Comparison of ENCODE assay signal across 1 cellular context in the genomic region with DNA sequence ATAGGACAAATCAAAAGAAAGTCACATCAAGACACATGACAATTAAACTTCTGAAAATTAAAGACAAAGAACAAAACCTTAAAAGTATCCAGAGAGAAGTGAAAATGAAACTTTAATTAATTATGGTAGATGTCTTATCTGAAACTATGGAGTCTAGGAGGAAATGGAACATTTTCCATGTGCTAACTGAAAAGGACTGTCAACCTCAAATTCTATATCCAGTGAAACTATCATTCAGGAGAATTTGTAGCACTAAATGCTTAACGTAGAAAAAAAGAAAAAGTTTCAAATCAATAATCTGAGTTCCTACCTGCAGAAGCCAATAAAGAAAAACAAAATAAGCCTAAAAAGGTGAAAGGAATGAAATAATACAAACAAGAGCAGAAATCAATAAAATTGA.
TF ChIP-seq lines count a peak whose summit lies in the region.

No MANE protein-coding gene starts in this region.

TF ChIP-seq in K562, 482 proteins besides CTCF, POLR2A, EP300 and RAD21 (continued from another document and continues in another):
- TF ChIP-seq, protein P1, sequence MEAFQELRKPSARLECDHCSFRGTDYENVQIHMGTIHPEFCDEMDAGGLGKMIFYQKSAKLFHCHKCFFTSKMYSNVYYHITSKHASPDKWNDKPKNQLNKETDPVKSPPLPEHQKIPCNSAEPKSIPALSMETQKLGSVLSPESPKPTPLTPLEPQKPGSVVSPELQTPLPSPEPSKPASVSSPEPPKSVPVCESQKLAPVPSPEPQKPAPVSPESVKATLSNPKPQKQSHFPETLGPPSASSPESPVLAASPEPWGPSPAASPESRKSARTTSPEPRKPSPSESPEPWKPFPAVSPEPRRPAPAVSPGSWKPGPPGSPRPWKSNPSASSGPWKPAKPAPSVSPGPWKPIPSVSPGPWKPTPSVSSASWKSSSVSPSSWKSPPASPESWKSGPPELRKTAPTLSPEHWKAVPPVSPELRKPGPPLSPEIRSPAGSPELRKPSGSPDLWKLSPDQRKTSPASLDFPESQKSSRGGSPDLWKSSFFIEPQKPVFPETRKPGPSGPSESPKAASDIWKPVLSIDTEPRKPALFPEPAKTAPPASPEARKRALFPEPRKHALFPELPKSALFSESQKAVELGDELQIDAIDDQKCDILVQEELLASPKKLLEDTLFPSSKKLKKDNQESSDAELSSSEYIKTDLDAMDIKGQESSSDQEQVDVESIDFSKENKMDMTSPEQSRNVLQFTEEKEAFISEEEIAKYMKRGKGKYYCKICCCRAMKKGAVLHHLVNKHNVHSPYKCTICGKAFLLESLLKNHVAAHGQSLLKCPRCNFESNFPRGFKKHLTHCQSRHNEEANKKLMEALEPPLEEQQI (IDR thresholded peaks at IDR 0.05): peak; percentile 47; the same call in 1 of the 2 replicates
- TF ChIP-seq, protein P2, sequence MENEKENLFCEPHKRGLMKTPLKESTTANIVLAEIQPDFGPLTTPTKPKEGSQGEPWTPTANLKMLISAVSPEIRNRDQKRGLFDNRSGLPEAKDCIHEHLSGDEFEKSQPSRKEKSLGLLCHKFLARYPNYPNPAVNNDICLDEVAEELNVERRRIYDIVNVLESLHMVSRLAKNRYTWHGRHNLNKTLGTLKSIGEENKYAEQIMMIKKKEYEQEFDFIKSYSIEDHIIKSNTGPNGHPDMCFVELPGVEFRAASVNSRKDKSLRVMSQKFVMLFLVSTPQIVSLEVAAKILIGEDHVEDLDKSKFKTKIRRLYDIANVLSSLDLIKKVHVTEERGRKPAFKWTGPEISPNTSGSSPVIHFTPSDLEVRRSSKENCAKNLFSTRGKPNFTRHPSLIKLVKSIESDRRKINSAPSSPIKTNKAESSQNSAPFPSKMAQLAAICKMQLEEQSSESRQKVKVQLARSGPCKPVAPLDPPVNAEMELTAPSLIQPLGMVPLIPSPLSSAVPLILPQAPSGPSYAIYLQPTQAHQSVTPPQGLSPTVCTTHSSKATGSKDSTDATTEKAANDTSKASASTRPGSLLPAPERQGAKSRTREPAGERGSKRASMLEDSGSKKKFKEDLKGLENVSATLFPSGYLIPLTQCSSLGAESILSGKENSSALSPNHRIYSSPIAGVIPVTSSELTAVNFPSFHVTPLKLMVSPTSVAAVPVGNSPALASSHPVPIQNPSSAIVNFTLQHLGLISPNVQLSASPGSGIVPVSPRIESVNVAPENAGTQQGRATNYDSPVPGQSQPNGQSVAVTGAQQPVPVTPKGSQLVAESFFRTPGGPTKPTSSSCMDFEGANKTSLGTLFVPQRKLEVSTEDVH (IDR thresholded peaks at IDR 0.05; ENCODE audit: low read depth, partially characterized antibody): no peak
- TF ChIP-seq TRIM24 (IDR thresholded peaks at IDR 0.05) (peak; percentile 83 to 93), ZNF232 (CRISPR knock-in tag; IDR thresholded peaks at IDR 0.05) (no peak), GATAD2A (IDR thresholded peaks at IDR 0.05) (peak; percentile 37; the same call in 1 of the 2 replicates), ARNT (IDR thresholded peaks at IDR 0.05) (peak in 1 of 2 experiments; percentile 23; a peak in 1 of 4 replicates), NR4A1 (CRISPR knock-in tag; IDR thresholded peaks at IDR 0.05) (no peak), NR4A1 (tag; IDR thresholded peaks at IDR 0.05) (no peak), ZNF24 (IDR thresholded peaks at IDR 0.05) (no peak), SMARCE1 (IDR thresholded peaks at IDR 0.05) (no peak), ZZZ3 (IDR thresholded peaks at IDR 0.05) (no peak), FIP1L1 (IDR thresholded peaks at IDR 0.05; ENCODE audit: low read depth, low read length, poor library complexity, severe bottlenecking) (no peak), KAT8 (IDR thresholded peaks at IDR 0.05; ENCODE audit: low read depth) (no peak), SMARCA4 (IDR thresholded peaks at IDR 0.05) (no peak), ZNF766 (CRISPR knock-in tag; conservative IDR thresholded peaks at IDR 0.05) (0 out of 2 replicates have a peak, but pooled peaks have one; percentile 29), CBX5 (IDR thresholded peaks at IDR 0.05; ENCODE audit: borderline replicate concordance, low read depth) (peak; percentile 91), NBN (IDR thresholded peaks at IDR 0.05; ENCODE audit: low read depth) (0 out of 2 replicates have a peak, but pooled peaks have one; percentile 41), SP1 (CRISPR knock-in tag; IDR thresholded peaks at IDR 0.05) (no peak), ZNF274 (IDR thresholded peaks at IDR 0.05; ENCODE audit: borderline replicate concordance, low read depth, low read length) (no peak), CBX3 (IDR thresholded peaks at IDR 0.05; ENCODE audit: borderline replicate concordance in 1 of 2, low read length in 2 of 2) (peak in 1 of 2 experiments; percentile 100; a peak in 2 of 3 replicates), TRIM28 (IDR thresholded peaks at IDR 0.05) (peak; percentile 98), GABPB2 (CRISPR knock-in tag; conservative IDR thresholded peaks at IDR 0.05) (no peak), ZNF354B (CRISPR knock-in tag; IDR thresholded peaks at IDR 0.05) (no peak), ZNF311 (CRISPR knock-in tag; IDR thresholded peaks at IDR 0.05) (no peak), ZNF12 (CRISPR knock-in tag; IDR thresholded peaks at IDR 0.05) (no peak), SIN3B (IDR thresholded peaks at IDR 0.05; ENCODE audit: low read depth) (no peak), ZFP1 (CRISPR knock-in tag; IDR thresholded peaks at IDR 0.05) (peak; percentile 88), ZNF75A (CRISPR knock-in tag; IDR thresholded peaks at IDR 0.05) (no peak), ARID1B (IDR thresholded peaks at IDR 0.05) (no peak), ZEB2 (IDR thresholded peaks at IDR 0.05) (peak; percentile 70), SMC3 (conservative IDR thresholded peaks at IDR 0.05; ENCODE audit: insufficient read depth, low read depth, low read length) (no peak)
- TF ChIP-seq, protein P3, sequence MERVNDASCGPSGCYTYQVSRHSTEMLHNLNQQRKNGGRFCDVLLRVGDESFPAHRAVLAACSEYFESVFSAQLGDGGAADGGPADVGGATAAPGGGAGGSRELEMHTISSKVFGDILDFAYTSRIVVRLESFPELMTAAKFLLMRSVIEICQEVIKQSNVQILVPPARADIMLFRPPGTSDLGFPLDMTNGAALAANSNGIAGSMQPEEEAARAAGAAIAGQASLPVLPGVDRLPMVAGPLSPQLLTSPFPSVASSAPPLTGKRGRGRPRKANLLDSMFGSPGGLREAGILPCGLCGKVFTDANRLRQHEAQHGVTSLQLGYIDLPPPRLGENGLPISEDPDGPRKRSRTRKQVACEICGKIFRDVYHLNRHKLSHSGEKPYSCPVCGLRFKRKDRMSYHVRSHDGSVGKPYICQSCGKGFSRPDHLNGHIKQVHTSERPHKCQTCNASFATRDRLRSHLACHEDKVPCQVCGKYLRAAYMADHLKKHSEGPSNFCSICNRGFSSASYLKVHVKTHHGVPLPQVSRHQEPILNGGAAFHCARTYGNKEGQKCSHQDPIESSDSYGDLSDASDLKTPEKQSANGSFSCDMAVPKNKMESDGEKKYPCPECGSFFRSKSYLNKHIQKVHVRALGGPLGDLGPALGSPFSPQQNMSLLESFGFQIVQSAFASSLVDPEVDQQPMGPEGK (CRISPR knock-in tag; IDR thresholded peaks at IDR 0.05; ENCODE audit: borderline replicate concordance): no peak
- TF ChIP-seq, protein P4, sequence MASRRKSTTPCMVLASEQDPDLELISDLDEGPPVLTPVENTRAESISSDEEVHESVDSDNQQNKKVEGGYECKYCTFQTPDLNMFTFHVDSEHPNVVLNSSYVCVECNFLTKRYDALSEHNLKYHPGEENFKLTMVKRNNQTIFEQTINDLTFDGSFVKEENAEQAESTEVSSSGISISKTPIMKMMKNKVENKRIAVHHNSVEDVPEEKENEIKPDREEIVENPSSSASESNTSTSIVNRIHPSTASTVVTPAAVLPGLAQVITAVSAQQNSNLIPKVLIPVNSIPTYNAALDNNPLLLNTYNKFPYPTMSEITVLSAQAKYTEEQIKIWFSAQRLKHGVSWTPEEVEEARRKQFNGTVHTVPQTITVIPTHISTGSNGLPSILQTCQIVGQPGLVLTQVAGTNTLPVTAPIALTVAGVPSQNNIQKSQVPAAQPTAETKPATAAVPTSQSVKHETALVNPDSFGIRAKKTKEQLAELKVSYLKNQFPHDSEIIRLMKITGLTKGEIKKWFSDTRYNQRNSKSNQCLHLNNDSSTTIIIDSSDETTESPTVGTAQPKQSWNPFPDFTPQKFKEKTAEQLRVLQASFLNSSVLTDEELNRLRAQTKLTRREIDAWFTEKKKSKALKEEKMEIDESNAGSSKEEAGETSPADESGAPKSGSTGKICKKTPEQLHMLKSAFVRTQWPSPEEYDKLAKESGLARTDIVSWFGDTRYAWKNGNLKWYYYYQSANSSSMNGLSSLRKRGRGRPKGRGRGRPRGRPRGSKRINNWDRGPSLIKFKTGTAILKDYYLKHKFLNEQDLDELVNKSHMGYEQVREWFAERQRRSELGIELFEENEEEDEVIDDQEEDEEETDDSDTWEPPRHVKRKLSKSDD (conservative IDR thresholded peaks at IDR 0.05; ENCODE audit: low read length): no peak
- TF ChIP-seq, protein P5, sequence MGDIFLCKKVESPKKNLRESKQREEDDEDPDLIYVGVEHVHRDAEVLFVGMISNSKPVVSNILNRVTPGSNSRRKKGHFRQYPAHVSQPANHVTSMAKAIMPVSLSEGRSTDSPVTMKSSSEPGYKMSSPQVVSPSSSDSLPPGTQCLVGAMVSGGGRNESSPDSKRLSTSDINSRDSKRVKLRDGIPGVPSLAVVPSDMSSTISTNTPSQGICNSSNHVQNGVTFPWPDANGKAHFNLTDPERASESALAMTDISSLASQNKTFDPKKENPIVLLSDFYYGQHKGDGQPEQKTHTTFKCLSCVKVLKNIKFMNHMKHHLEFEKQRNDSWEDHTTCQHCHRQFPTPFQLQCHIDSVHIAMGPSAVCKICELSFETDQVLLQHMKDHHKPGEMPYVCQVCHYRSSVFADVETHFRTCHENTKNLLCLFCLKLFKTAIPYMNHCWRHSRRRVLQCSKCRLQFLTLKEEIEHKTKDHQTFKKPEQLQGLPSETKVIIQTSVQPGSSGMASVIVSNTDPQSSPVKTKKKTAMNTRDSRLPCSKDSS (IDR thresholded peaks at IDR 0.05; ENCODE audit: low read depth, partially characterized antibody): peak; percentile 98
- TF ChIP-seq, protein P6, sequence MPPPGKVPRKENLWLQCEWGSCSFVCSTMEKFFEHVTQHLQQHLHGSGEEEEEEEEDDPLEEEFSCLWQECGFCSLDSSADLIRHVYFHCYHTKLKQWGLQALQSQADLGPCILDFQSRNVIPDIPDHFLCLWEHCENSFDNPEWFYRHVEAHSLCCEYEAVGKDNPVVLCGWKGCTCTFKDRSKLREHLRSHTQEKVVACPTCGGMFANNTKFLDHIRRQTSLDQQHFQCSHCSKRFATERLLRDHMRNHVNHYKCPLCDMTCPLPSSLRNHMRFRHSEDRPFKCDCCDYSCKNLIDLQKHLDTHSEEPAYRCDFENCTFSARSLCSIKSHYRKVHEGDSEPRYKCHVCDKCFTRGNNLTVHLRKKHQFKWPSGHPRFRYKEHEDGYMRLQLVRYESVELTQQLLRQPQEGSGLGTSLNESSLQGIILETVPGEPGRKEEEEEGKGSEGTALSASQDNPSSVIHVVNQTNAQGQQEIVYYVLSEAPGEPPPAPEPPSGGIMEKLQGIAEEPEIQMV (tag; conservative IDR thresholded peaks at IDR 0.05; ENCODE audit: low read depth): no peak
- TF ChIP-seq, protein P7, sequence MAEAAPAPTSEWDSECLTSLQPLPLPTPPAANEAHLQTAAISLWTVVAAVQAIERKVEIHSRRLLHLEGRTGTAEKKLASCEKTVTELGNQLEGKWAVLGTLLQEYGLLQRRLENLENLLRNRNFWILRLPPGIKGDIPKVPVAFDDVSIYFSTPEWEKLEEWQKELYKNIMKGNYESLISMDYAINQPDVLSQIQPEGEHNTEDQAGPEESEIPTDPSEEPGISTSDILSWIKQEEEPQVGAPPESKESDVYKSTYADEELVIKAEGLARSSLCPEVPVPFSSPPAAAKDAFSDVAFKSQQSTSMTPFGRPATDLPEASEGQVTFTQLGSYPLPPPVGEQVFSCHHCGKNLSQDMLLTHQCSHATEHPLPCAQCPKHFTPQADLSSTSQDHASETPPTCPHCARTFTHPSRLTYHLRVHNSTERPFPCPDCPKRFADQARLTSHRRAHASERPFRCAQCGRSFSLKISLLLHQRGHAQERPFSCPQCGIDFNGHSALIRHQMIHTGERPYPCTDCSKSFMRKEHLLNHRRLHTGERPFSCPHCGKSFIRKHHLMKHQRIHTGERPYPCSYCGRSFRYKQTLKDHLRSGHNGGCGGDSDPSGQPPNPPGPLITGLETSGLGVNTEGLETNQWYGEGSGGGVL (CRISPR knock-in tag; IDR thresholded peaks at IDR 0.05): no peak
- TF ChIP-seq, protein P8, sequence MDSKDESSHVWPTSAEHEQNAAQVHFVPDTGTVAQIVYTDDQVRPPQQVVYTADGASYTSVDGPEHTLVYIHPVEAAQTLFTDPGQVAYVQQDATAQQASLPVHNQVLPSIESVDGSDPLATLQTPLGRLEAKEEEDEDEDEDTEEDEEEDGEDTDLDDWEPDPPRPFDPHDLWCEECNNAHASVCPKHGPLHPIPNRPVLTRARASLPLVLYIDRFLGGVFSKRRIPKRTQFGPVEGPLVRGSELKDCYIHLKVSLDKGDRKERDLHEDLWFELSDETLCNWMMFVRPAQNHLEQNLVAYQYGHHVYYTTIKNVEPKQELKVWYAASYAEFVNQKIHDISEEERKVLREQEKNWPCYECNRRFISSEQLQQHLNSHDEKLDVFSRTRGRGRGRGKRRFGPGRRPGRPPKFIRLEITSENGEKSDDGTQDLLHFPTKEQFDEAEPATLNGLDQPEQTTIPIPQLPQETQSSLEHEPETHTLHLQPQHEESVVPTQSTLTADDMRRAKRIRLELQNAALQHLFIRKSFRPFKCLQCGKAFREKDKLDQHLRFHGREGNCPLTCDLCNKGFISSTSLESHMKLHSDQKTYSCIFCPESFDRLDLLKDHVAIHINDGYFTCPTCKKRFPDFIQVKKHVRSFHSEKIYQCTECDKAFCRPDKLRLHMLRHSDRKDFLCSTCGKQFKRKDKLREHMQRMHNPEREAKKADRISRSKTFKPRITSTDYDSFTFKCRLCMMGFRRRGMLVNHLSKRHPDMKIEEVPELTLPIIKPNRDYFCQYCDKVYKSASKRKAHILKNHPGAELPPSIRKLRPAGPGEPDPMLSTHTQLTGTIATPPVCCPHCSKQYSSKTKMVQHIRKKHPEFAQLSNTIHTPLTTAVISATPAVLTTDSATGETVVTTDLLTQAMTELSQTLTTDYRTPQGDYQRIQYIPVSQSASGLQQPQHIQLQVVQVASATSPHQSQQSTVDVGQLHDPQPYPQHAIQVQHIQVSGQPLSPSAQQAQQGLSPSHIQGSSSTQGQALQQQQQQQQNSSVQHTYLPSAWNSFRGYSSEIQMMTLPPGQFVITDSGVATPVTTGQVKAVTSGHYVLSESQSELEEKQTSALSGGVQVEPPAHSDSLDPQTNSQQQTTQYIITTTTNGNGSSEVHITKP (IDR thresholded peaks at IDR 0.05; ENCODE audit: partially characterized antibody): no peak
- TF ChIP-seq, protein P9, sequence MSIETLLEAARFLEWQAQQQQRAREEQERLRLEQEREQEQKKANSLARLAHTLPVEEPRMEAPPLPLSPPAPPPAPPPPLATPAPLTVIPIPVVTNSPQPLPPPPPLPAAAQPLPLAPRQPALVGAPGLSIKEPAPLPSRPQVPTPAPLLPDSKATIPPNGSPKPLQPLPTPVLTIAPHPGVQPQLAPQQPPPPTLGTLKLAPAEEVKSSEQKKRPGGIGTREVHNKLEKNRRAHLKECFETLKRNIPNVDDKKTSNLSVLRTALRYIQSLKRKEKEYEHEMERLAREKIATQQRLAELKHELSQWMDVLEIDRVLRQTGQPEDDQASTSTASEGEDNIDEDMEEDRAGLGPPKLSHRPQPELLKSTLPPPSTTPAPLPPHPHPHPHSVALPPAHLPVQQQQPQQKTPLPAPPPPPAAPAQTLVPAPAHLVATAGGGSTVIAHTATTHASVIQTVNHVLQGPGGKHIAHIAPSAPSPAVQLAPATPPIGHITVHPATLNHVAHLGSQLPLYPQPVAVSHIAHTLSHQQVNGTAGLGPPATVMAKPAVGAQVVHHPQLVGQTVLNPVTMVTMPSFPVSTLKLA (conservative IDR thresholded peaks at IDR 0.05): 0 out of 4 replicates have a peak, but pooled peaks of 1 of the 2 experiments have one; percentile 27
